ENCODE assay signal across 9 cellular contexts in genomic region chr22:36371920-36372319, GRCh38. TPM values are rescaled to one million over a fixed set of nuclear protein-coding genes. Genes with fewer than 3 reads are reported as not detected.
DNase-seq lines count a peak whose midpoint lies in the region; ATAC-seq, FAIRE-seq and TF ChIP-seq lines count a peak whose summit lies in the region.
"Had no signal": no experiment of that assay in that cellular context is flagged by ENCODE, and none has a peak within 500 bp of the region (broad histone marks: within the 10 kb centered on the region; RNA-seq: fewer than 3 reads in every experiment).

No MANE protein-coding gene starts in this region.

- no peak overlapping the region for H2AFZ ChIP-seq in astrocyte (ENCODE audit: low read depth, low read length)

- H3K79me2 ChIP-seq in astrocyte (ENCODE audit: insufficient read depth, low read length) = peaks cover 100% of the 10 kb centered on the region

- H3K4me3 Mint-ChIP-seq in activated naive CD4-positive, alpha-beta T cell treated with anti-CD3 and anti-CD28 coated beads, Interleukin-2, amount 50 U/mL, for 24 hours = peak overlapping the region; percentile 91
- H3K4me3 Mint-ChIP-seq in astrocyte (ENCODE audit: unreplicated experiment) = peak overlapping the region; percentile 31

- peaks cover 8% of the 10 kb centered on the region for H3K36me3 Mint-ChIP-seq in activated naive CD4-positive, alpha-beta T cell treated with anti-CD3 and anti-CD28 coated beads, Interleukin-2, amount 50 U/mL, for 24 hours
- peaks cover 18% of the 10 kb centered on the region for H3K36me3 Mint-ChIP-seq in astrocyte (ENCODE audit: low read depth, unreplicated experiment)

- H3K4me2 ChIP-seq in astrocyte (ENCODE audit: low read length) = peak overlapping the region; percentile 77

- TF ChIP-seq CTCF in astrocyte (IDR thresholded peaks at IDR 0.05; ENCODE audit: insufficient read depth, low read depth, low read length) (no peak), tibial artery (IDR thresholded peaks at IDR 0.05) (no peak)

- intact Hi-C loops in tibial artery (cut with DNase I; ENCODE audit: low total_unique reads) = no loop called here

- no peak overlapping the region for H3K4me3 ChIP-seq in astrocyte (ENCODE audit: insufficient read depth, low read depth, low read length)
- no peak overlapping the region for H3K4me3 ChIP-seq in mucosa of rectum (ENCODE audit: low read length in 2 of 2)
- no peak overlapping the region for H3K4me3 ChIP-seq in tibial artery

- peaks cover 100% of the 10 kb centered on the region for H4K20me1 ChIP-seq in astrocyte (ENCODE audit: insufficient read depth, low read length)

- H3K9ac ChIP-seq in astrocyte (ENCODE audit: low read length) = no peak overlapping the region
- peak overlapping the region in 1 of 2 donors; percentile 2 for H3K9ac ChIP-seq in mucosa of rectum (ENCODE audit: low read depth in 1 of 2, low read length in 2 of 2)

- peak overlapping the region; percentile 96 for H3K27ac Mint-ChIP-seq in activated naive CD4-positive, alpha-beta T cell treated with anti-CD3 and anti-CD28 coated beads, Interleukin-2, amount 50 U/mL, for 24 hours
- peak overlapping the region; percentile 84 for H3K27ac Mint-ChIP-seq in astrocyte (ENCODE audit: unreplicated experiment)

- peaks cover 92% of the 10 kb centered on the region for H3K4me1 Mint-ChIP-seq in activated naive CD4-positive, alpha-beta T cell treated with anti-CD3 and anti-CD28 coated beads, Interleukin-2, amount 50 U/mL, for 24 hours
- peaks cover 84% of the 10 kb centered on the region for H3K4me1 Mint-ChIP-seq in astrocyte (ENCODE audit: low read depth, unreplicated experiment)

- H3K9me3 ChIP-seq in astrocyte (ENCODE audit: insufficient read depth, low read depth, low read length) (no peaks in the 10 kb centered on the region), mucosa of rectum (ENCODE audit: control insufficient read depth in 2 of 2, low read length in 2 of 2) (no peaks in the 10 kb centered on the region), tibial artery (no peaks in the 10 kb centered on the region)

- no peaks in the 10 kb centered on the region for H3K27me3 Mint-ChIP-seq in activated naive CD4-positive, alpha-beta T cell treated with anti-CD3 and anti-CD28 coated beads, Interleukin-2, amount 50 U/mL, for 24 hours
- no peaks in the 10 kb centered on the region for H3K27me3 Mint-ChIP-seq in astrocyte (ENCODE audit: low read depth, unreplicated experiment)

- no peak for DNase-seq in activated naive CD4-positive, alpha-beta T cell (lab: John Stamatoyannopoulos, UW)
- no peak for DNase-seq in astrocyte (ENCODE audit: low read depth)
- no peak for DNase-seq in tibial artery
- DNase-seq in activated gamma-delta T cell (lab: John Stamatoyannopoulos, UW) = no peak
- DNase-seq in stimulated activated CD4-positive, alpha-beta T cell treated with anti-CD3 and anti-CD28 coated beads, Interleukin-4, amount 100 ng/mL, for 1 hour = no peak
- DNase-seq: NCI-H1436 treated with DMSO at 0.1 percent for 48 hours had no signal

- H3K4me1 ChIP-seq in astrocyte (ENCODE audit: insufficient read depth, low read length) = peaks cover 91% of the 10 kb centered on the region
- H3K4me1 ChIP-seq in mucosa of rectum (ENCODE audit: control insufficient read depth in 2 of 2, insufficient read depth in 2 of 2, low read length in 2 of 2) = peaks cover 91% of the 10 kb centered on the region in 2 donors
- H3K4me1 ChIP-seq in tibial artery = peaks cover 0 to 100% (median 99%) of the 10 kb centered on the region in 4 donors

- H3K9me3 Mint-ChIP-seq in activated naive CD4-positive, alpha-beta T cell treated with anti-CD3 and anti-CD28 coated beads, Interleukin-2, amount 50 U/mL, for 24 hours = no peaks in the 10 kb centered on the region
- no peaks in the 10 kb centered on the region for H3K9me3 Mint-ChIP-seq in astrocyte (ENCODE audit: unreplicated experiment)

- H3K36me3 ChIP-seq in astrocyte (ENCODE audit: insufficient read depth, low read length) = peaks cover 31% of the 10 kb centered on the region
- H3K36me3 ChIP-seq in mucosa of rectum (ENCODE audit: control insufficient read depth in 2 of 2, insufficient read depth in 2 of 2, low read length in 2 of 2) = peaks cover 7 to 16% of the 10 kb centered on the region in 2 donors
- H3K36me3 ChIP-seq in tibial artery = peaks cover 0 to 3% (median 0%) of the 10 kb centered on the region in 3 donors

- no peak for FAIRE-seq in astrocyte (lab: Jason Lieb, UNC)

- no peak for ATAC-seq in HG02870 (IDR thresholded peaks at IDR 0.05; ENCODE audit: unreplicated experiment)

- H3K27me3 ChIP-seq in astrocyte (ENCODE audit: insufficient read depth, low read length) (no peaks in the 10 kb centered on the region), mucosa of rectum (ENCODE audit: control insufficient read depth in 2 of 2, insufficient read depth in 2 of 2, low read length in 2 of 2) (no peaks in the 10 kb centered on the region), tibial artery (no peaks in the 10 kb centered on the region)

- H3K27ac ChIP-seq in astrocyte (ENCODE audit: low read depth, low read length) (peak overlapping the region; percentile 40), mucosa of rectum (ENCODE audit: low read depth in 2 of 2, low read length in 2 of 2) (peak overlapping the region; percentile 95 to 97), tibial artery (peak overlapping the region; percentile 95)

RNA-seq across cellular contexts. Expression of gene MYH9, which starts 15.8 kb away (rescaled TPM):
- total RNA-seq in astrocyte = 2,278 and 2,469 TPM in 2 replicates

Comparison
In these comparisons a context has a peak if more than half of its experiments do, and no peak if none do; other contexts are left out.
1. H3K27ac ChIP-seq: peak in every context shown above with its lines; median percentile 96 in mucosa of rectum; 95 in tibial artery; 40 in astrocyte.